9 cellular contexts compared by ENCODE assay signal in the genomic region with DNA sequence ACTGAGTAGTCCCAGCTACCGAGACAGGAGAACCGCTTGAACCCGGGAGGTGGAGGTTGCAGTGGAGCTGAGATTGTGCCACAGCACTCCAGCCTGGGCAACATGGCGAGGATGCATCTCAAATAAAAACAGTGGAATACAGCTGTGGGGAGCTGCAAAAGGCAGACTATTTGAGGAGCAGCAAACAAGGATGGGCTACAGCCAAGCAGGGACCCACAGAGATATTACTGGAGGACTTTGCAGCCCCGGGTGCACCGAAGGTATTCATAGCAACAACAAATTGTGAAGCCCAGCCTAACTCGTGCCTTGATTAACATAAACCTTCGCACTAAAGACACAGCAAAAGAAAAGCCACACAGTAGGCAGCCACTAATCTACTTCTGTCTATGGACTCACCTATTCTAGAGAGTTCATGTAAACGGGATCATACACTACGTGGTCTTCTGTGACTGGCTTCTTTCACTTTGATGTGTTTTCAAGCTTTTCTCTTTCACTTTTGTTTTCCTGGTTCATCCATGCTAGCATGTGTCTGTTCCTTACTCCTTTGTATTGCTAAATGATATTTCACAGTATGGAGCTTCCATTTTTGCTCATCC. TPM values are rescaled to one million over a fixed set of nuclear protein-coding genes. Genes with fewer than 3 reads are reported as not detected.
DNase-seq lines count a peak whose midpoint lies in the region; ATAC-seq, FAIRE-seq and TF ChIP-seq lines count a peak whose summit lies in the region.
"Had no signal": no experiment of that assay in that cellular context is flagged by ENCODE, and none has a peak within 500 bp of the region (broad histone marks: within the 10 kb centered on the region; RNA-seq: fewer than 3 reads in every experiment).

No MANE protein-coding gene starts in this region.

- H3K9me3 ChIP-seq in liver (ENCODE audit: control insufficient read depth in 4 of 4, low read length in 3 of 4) (no peaks in the 10 kb centered on the region), HepG2 (ENCODE audit: low read length) (no peaks in the 10 kb centered on the region), T-helper 17 cell (ENCODE audit: control insufficient read depth, low read length, poor library complexity, severe bottlenecking) (no peaks in the 10 kb centered on the region), kidney (ENCODE audit: control insufficient read depth in 1 of 2, low read length in 2 of 2) (no peaks in the 10 kb centered on the region)

- peak overlapping the region; percentile 9 to 29 (median 27) for H3K4me3 ChIP-seq in liver (ENCODE audit: low read depth in 1 of 3, low read length in 3 of 3)
- no peak overlapping the region for H3K4me3 ChIP-seq in HepG2 (replicated peaks in 1 of 3; ENCODE audit: insufficient read depth in 1 of 3, low read depth in 2 of 3, low read length in 3 of 3)
- H3K4me3 ChIP-seq in kidney (ENCODE audit: low read length in 2 of 2): peak overlapping the region in 1 of 2 donors; percentile 12

- peaks cover 30% of the 10 kb centered on the region for H3K27me3 Mint-ChIP-seq in T-helper 17 cell

- POLR2A ChIA-PET in HepG2 (lab: Yijun Ruan, JAX): no interaction called here

- H3K4me2 ChIP-seq in HepG2 (ENCODE audit: low read depth, low read length): no peak overlapping the region; the same call in 1 of the 2 replicates

- no peak for DNase-seq in HepG2 (ENCODE audit: low spot score)
- no peak for DNase-seq in T-helper 17 cell
- no peak for DNase-seq in kidney
- no peak for DNase-seq in foreskin melanocyte
- no peak for DNase-seq in stimulated activated CD4-positive, alpha-beta T cell treated with anti-CD3 and anti-CD28 coated beads, Interleukin-4, amount 100 ng/mL, for 4 hours
- DNase-seq: stimulated activated CD4-positive, alpha-beta T cell treated with anti-CD3 and anti-CD28 coated beads, Interleukin-4, amount 100 ng/mL, for 1 hour had no signal

- H3K4me1 ChIP-seq in liver (ENCODE audit: control insufficient read depth in 4 of 4, insufficient read depth in 4 of 4, low read length in 3 of 4): peaks cover 0 to 4% (median 0%) of the 10 kb centered on the region in 4 donors
- H3K4me1 ChIP-seq in HepG2 (ENCODE audit: insufficient read depth, low read length): no peaks in the 10 kb centered on the region
- H3K4me1 ChIP-seq in kidney (ENCODE audit: control insufficient read depth in 1 of 2, insufficient read depth in 1 of 2, low read depth in 1 of 2, low read length in 2 of 2): peaks cover 0 to 6% of the 10 kb centered on the region in 2 donors

- no peak; the same call in 2 of the 3 replicates for ATAC-seq in HepG2
- peak; percentile 48 for ATAC-seq in T-helper 17 cell
- no peak for ATAC-seq in HG03565 (IDR thresholded peaks at IDR 0.05; ENCODE audit: unreplicated experiment)
- no peak for ATAC-seq in GM21360 (IDR thresholded peaks at IDR 0.05; ENCODE audit: unreplicated experiment)

- 74% methylated on average over 10 of the region's 10 CpGs for WGBS in liver
- WGBS in HepG2 (ENCODE audit: low lambda C conversion rate): 72% methylated on average over 7 of the region's 10 CpGs

- H3K79me2 ChIP-seq in HepG2 (ENCODE audit: insufficient read depth, low read length): no peaks in the 10 kb centered on the region

- no peaks in the 10 kb centered on the region for H3K27me3 ChIP-seq in liver (ENCODE audit: control insufficient read depth in 4 of 4, insufficient read depth in 4 of 4, low read length in 3 of 4)
- no peaks in the 10 kb centered on the region; a peak in 1 of 5 replicates for H3K27me3 ChIP-seq in HepG2 (ENCODE audit: control insufficient read depth in 1 of 2, insufficient read depth in 2 of 2, low read length in 2 of 2)

- no peaks in the 10 kb centered on the region for H4K20me1 ChIP-seq in HepG2 (ENCODE audit: insufficient read depth, low read length)

- TF ChIP-seq CTCF in liver (IDR thresholded peaks at IDR 0.05; ENCODE audit: low read depth, low read length, missing input control) (no peak), HepG2 (CRISPR knock-in tag; IDR thresholded peaks at IDR 0.05) (no peak), kidney (IDR thresholded peaks at IDR 0.05; ENCODE audit: borderline replicate concordance, extremely low read depth, insufficient read depth) (no peak)

- BruUV-seq in HepG2 (replicated peaks; lab: Mats Ljungman, UMichigan): no TSS peak

- peak overlapping the region; percentile 46 for H3K4me3 Mint-ChIP-seq in T-helper 17 cell

- H3K27ac ChIP-seq in liver (ENCODE audit: low read depth in 1 of 2, low read length in 2 of 2) (peak overlapping the region in 1 of 2 donors; percentile 42), HepG2 (ENCODE audit: extremely low read length, insufficient read depth, low read length) (no peak overlapping the region), kidney (ENCODE audit: low read depth in 2 of 2, low read length in 2 of 2) (peak overlapping the region; percentile 53 to 71)

- no peak for TF ChIP-seq POLR2A in HepG2 (IDR thresholded peaks at IDR 0.05; ENCODE audit: insufficient read depth in 1 of 2, low read depth in 2 of 2, low read length in 2 of 2)

- H3K9ac ChIP-seq in liver (ENCODE audit: low read depth in 1 of 2, low read length in 2 of 2): no peak overlapping the region
- H3K9ac ChIP-seq in HepG2 (ENCODE audit: insufficient read depth, low read depth, low read length): no peak overlapping the region
- H3K9ac ChIP-seq in kidney (ENCODE audit: low read length in 2 of 2): no peak overlapping the region

- H3K4me1 Mint-ChIP-seq in T-helper 17 cell: peaks cover 15% of the 10 kb centered on the region

- no peaks in the 10 kb centered on the region for H3K36me3 Mint-ChIP-seq in T-helper 17 cell (ENCODE audit: low read depth)

- no peak for FAIRE-seq in HepG2 (lab: Jason Lieb, UNC)
- no peak for FAIRE-seq in kidney (lab: Jason Lieb, UNC)

- no peak for TF ChIP-seq EP300 in HepG2 (IDR thresholded peaks at IDR 0.05; ENCODE audit: low read depth in 2 of 2, low read length in 2 of 2)
- no peak for TF ChIP-seq EP300 in HepG2 (CRISPR knock-in tag; IDR thresholded peaks at IDR 0.05; ENCODE audit: borderline replicate concordance)

- no peak overlapping the region for H3K27ac Mint-ChIP-seq in T-helper 17 cell

- intact Hi-C loops in HepG2 (cut with micrococcal nuclease; ENCODE audit: unreplicated experiment): no loop called here
- intact Hi-C loops in kidney (cut with DNase I): no loop called here

- TF ChIP-seq RAD21 in liver (IDR thresholded peaks at IDR 0.05) (no peak), HepG2 (CRISPR knock-in tag; IDR thresholded peaks at IDR 0.05) (no peak)

- CTCF ChIA-PET in HepG2 (lab: Yijun Ruan, JAX; ENCODE audit: low intra/inter-chr PET ratio, low total read pairs): no interaction called here

- no peak overlapping the region for H2AFZ ChIP-seq in HepG2 (ENCODE audit: low read length)

- no peaks in the 10 kb centered on the region for H3K36me3 ChIP-seq in liver (ENCODE audit: control insufficient read depth in 4 of 4, insufficient read depth in 3 of 4, low read depth in 1 of 4, low read length in 3 of 4)
- no peaks in the 10 kb centered on the region for H3K36me3 ChIP-seq in HepG2 (replicated peaks in 1 of 2; ENCODE audit: control insufficient read depth in 1 of 2, insufficient read depth in 2 of 2, low read length in 2 of 2)
- H3K36me3 ChIP-seq in kidney (ENCODE audit: control insufficient read depth in 1 of 2, insufficient read depth in 2 of 2, low read length in 2 of 2): no peaks in the 10 kb centered on the region

- in situ Hi-C loops in HepG2 (cut with HindIII; ENCODE audit: extremely low pct_ligation_motif_present, low pct_unique_long_range_greater_than_20kb): no loop called here

TF ChIP-seq in liver, 16 proteins besides CTCF, POLR2A, EP300 and RAD21 (continues in another document):
- TF ChIP-seq HNF4G (IDR thresholded peaks at IDR 0.05) (no peak), FOXA2 (IDR thresholded peaks at IDR 0.05) (no peak)
- TF ChIP-seq, protein P1, sequence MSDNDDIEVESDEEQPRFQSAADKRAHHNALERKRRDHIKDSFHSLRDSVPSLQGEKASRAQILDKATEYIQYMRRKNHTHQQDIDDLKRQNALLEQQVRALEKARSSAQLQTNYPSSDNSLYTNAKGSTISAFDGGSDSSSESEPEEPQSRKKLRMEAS (IDR thresholded peaks at IDR 0.05): no peak

TF ChIP-seq in HepG2, 621 proteins besides CTCF, POLR2A, EP300 and RAD21:
- no peak for TF ChIP-seq ZBTB42 (CRISPR knock-in tag; IDR thresholded peaks at IDR 0.05)

RNA-seq across cellular contexts. Expression of a gene that starts 34.0 kb away (rescaled TPM):
- 1 to 10 TPM; 1.2 to 3.6 TPM for total RNA-seq in liver
- 1 to 10 TPM; 1.2 to 1.9 TPM for polyA plus RNA-seq in liver
- 0.22 and 0.24 TPM in 2 replicates for total RNA-seq in HepG2 (2016; rRNA removed; fragmentation: Illumina TruSeq; extraction: Trizol)
- 0.09 TPM in 1 of 2 replicates, not detected in the other for total RNA-seq in HepG2 (2016; cell fraction: cytosol; rRNA removed; fragmentation: Illumina TruSeq; extraction: Trizol; ENCODE audit: low read depth)
- 0.17 and 0.24 TPM in 2 replicates for total RNA-seq in HepG2 (2016; cell fraction: insoluble cytoplasmic fraction; rRNA removed; fragmentation: Illumina TruSeq; extraction: Trizol)
- total RNA-seq in HepG2 (2016; cell fraction: membrane; rRNA removed; fragmentation: Illumina TruSeq; extraction: Trizol): 0.12 and 0.21 TPM in 2 replicates
- total RNA-seq in HepG2 (2016; cell fraction: nucleus; rRNA removed; fragmentation: Illumina TruSeq; extraction: Trizol): 0.47 and 1.1 TPM in 2 replicates
- 0.33 and 0.54 TPM in 2 replicates for polyA plus RNA-seq in HepG2 (2011; rRNA removed)
- 0.18 and 0.35 TPM in 2 replicates for polyA plus RNA-seq in HepG2 (2011; cell fraction: cytosol; rRNA removed)
- polyA plus RNA-seq in HepG2 (2011; cell fraction: nucleus; rRNA removed): 0.38 and 0.55 TPM in 2 replicates
- 0.19 and 0.63 TPM in 2 replicates for polyA plus RNA-seq in HepG2 (2012)
- 0.01 and 0.31 TPM in 2 replicates for polyA plus RNA-seq in HepG2 (2016; cell fraction: cytosol; fragmentation: Illumina TruSeq; extraction: Trizol; ENCODE audit: low read depth)
- 0.21 and 0.25 TPM in 2 replicates for polyA plus RNA-seq in HepG2 (2016; cell fraction: insoluble cytoplasmic fraction; fragmentation: Illumina TruSeq; extraction: Trizol; ENCODE audit: low read depth)
- 0.03 and 0.16 TPM in 2 replicates for polyA plus RNA-seq in HepG2 (2016; cell fraction: membrane; fragmentation: Illumina TruSeq; extraction: Trizol; ENCODE audit: low read depth)
- polyA plus RNA-seq in HepG2 (2016; cell fraction: nucleus; fragmentation: Illumina TruSeq; extraction: Trizol; ENCODE audit: insufficient read depth, low read depth): 0.69 and 1.5 TPM in 2 replicates
- polyA minus RNA-seq in HepG2 (2011; rRNA and poly(A)+ RNA removed; ENCODE audit: low replicate concordance): 0.50 and 160 TPM in 2 replicates
- polyA minus RNA-seq in HepG2 (2011; cell fraction: cytosol; rRNA and poly(A)+ RNA removed): 1.5 and 2.1 TPM in 2 replicates
- 0.75 and 1.4 TPM in 2 replicates for polyA minus RNA-seq in HepG2 (2011; cell fraction: nucleus; rRNA and poly(A)+ RNA removed)
- total RNA-seq in T-helper 17 cell: 1 to 10 TPM in 1 of 2 donors, under 1 TPM in 1; 0.47 to 1.1 TPM
- 114 TPM for total RNA-seq in kidney
- polyA plus RNA-seq in kidney (ENCODE audit: insufficient read depth, low read depth, low replicate concordance): 150 TPM

Comparison
In these comparisons a context has a peak if more than half of its experiments do, and no peak if none do; other contexts are left out.
1. H3K4me3 ChIP-seq: peak in liver (3 of 3); none in HepG2 (0 of 3).
2. RNA of a gene that starts 34.0 kb away (total RNA-seq): 114 TPM in kidney (single experiment); 1.2 to 3.6 TPM in liver, 0.47 to 1.1 TPM in T-helper 17 cell and 0.09 to 1.1 TPM in HepG2; every median in the first group is over 10 times any median in the second.